7 cellular contexts compared by ENCODE assay signal in genomic region chr7:78018541-78019456, GRCh38.
DNase-seq lines count a peak whose midpoint lies in the region; ATAC-seq and TF ChIP-seq lines count a peak whose summit lies in the region.

No MANE protein-coding gene starts in this region.

- no peak overlapping the region for H3K27ac ChIP-seq in iPS DF 6.9 (ENCODE audit: low read length)

- no CpG with 5 or more reads among the region's 53 CpGs for WGBS in iPS DF 6.9 (ENCODE audit: insufficient coverage, insufficient read length)

- ATAC-seq in HG02798 (IDR thresholded peaks at IDR 0.05; ENCODE audit: poor library complexity, unreplicated experiment) (peak; percentile 24), GM21737 (IDR thresholded peaks at IDR 0.05; ENCODE audit: unreplicated experiment) (no peak)

- peak overlapping the region; percentile 86 for H3K4me2 ChIP-seq in skeletal muscle satellite cell (ENCODE audit: low read length)

- TF ChIP-seq CTCF in GM06990 (IDR thresholded peaks at IDR 0.05; ENCODE audit: insufficient read depth, low read length, poor library complexity, severe bottlenecking) = no peak

- H3K9me3 ChIP-seq in iPS DF 6.9 (ENCODE audit: control insufficient read depth, insufficient read depth, low read length) = no peaks in the 10 kb centered on the region
- no peaks in the 10 kb centered on the region for H3K9me3 ChIP-seq in skeletal muscle satellite cell (replicated peaks; ENCODE audit: low read length)

- H3K36me3 ChIP-seq in GM06990 (ENCODE audit: control insufficient read depth, insufficient read depth, low read length) = no peaks in the 10 kb centered on the region
- no peaks in the 10 kb centered on the region for H3K36me3 ChIP-seq in iPS DF 6.9 (ENCODE audit: control insufficient read depth, insufficient read depth, low read length)
- H3K36me3 ChIP-seq in skeletal muscle satellite cell (ENCODE audit: insufficient read depth, low read length) = no peaks in the 10 kb centered on the region

- H3K27me3 ChIP-seq in GM06990 (replicated peaks; ENCODE audit: control insufficient read depth, insufficient read depth, low read length) (no peaks in the 10 kb centered on the region), iPS DF 6.9 (ENCODE audit: control insufficient read depth, insufficient read depth, low read length) (peaks cover 2% of the 10 kb centered on the region; the same call in 1 of the 2 replicates), skeletal muscle satellite cell (ENCODE audit: control insufficient read depth, insufficient read depth, low read length) (no peaks in the 10 kb centered on the region)

- DNase-seq in GM06990 (ENCODE audit: extremely low read depth, insufficient read length) (peak; percentile 28), NCI-H446 (lab: John Stamatoyannopoulos, UW) (peak; percentile 6 to 49), amniotic epithelial cell (ENCODE audit: low read depth) (peak; percentile 21), iPS DF 6.9 (ENCODE audit: low read depth, low spot score) (no peak)

- H3K4me1 ChIP-seq in iPS DF 6.9 (ENCODE audit: control insufficient read depth, insufficient read depth, low read length) (0 out of 2 replicates have a peak, but pooled peaks cover 2% of the 10 kb centered on the region), skeletal muscle satellite cell (ENCODE audit: control insufficient read depth, insufficient read depth, low read length) (peaks cover 22% of the 10 kb centered on the region)

- H3K4me3 ChIP-seq in GM06990 (replicated peaks; ENCODE audit: low read depth, low read length) (no peak overlapping the region), iPS DF 6.9 (ENCODE audit: low read length) (peak overlapping the region; percentile 25; the same call in 1 of the 2 replicates), skeletal muscle satellite cell (ENCODE audit: low read length) (peak overlapping the region; percentile 74)

- peak overlapping the region; percentile 75 for H3K9ac ChIP-seq in skeletal muscle satellite cell (ENCODE audit: low read depth, low read length)
